16 cellular contexts compared by ENCODE assay signal in the genomic region with DNA sequence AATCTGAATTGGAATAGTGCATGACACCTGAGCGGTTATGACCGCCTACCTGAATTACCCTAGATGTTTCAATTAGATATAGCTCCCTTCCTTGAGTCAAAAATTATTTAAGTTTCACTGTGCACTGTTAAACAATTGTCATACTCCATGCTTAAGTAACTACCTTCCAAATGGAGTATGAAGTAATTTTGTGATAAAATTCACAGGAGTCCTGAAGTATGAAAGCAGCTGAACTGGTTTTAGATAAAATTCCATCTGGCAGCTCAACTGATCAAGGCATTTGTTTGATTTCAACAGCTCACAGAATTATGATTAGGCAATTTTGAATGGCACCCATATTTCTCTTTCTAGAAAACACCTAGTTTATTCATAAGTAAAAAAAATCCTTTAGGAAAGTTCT. TPM values are rescaled to one million over a fixed set of nuclear protein-coding genes. Genes with fewer than 3 reads are reported as not detected.
A peak's percentile ranks its signal among the peaks of the same experiment; 100 is the strongest.
DNase-seq lines count a peak whose midpoint lies in the region; ATAC-seq and TF ChIP-seq lines count a peak whose summit lies in the region.
"Had no signal": no experiment of that assay in that cellular context is flagged by ENCODE, and none has a peak within 500 bp of the region (broad histone marks: within the 10 kb centered on the region; RNA-seq: fewer than 3 reads in every experiment).

No MANE protein-coding gene starts in this region.

- H3K27me3 ChIP-seq in Panc1 (ENCODE audit: control insufficient read depth, insufficient read depth, low read length): no peaks in the 10 kb centered on the region
- no peaks in the 10 kb centered on the region for H3K27me3 ChIP-seq in lower lobe of right lung (ENCODE audit: low read depth)
- no peaks in the 10 kb centered on the region for H3K27me3 ChIP-seq in stomach
- peaks cover 5% of the 10 kb centered on the region; the same call in 1 of the 2 replicates for H3K27me3 ChIP-seq in H7 (ENCODE audit: control insufficient read depth, insufficient read depth, low read length)
- H3K27me3 ChIP-seq: MG63, SJCRH30 had no signal

- H3K27ac ChIP-seq in Panc1 (ENCODE audit: low read length): no peak overlapping the region
- peak overlapping the region; percentile 12 for H3K27ac ChIP-seq in lower lobe of right lung
- H3K27ac ChIP-seq in stomach: peak overlapping the region; percentile 20 to 86 (median 57)
- H3K27ac ChIP-seq: KMS-11, SJCRH30 had no signal

- POLR2A ChIA-PET in Panc1 (lab: Charles Lee): no interaction called here

- TF ChIP-seq POLR2A in stomach (IDR thresholded peaks at IDR 0.05): no peak

- no peak for ATAC-seq in Panc1
- ATAC-seq in lower lobe of right lung: peak; percentile 74 to 83
- ATAC-seq in GM18858 (IDR thresholded peaks at IDR 0.05; ENCODE audit: unreplicated experiment): no peak
- ATAC-seq: HepG2 had no signal

- H3K36me3 ChIP-seq in Panc1 (ENCODE audit: control insufficient read depth, insufficient read depth, low read length): no peaks in the 10 kb centered on the region
- H3K36me3 ChIP-seq in lower lobe of right lung: no peaks in the 10 kb centered on the region
- H3K36me3 ChIP-seq in stomach: no peaks in the 10 kb centered on the region
- no peaks in the 10 kb centered on the region for H3K36me3 ChIP-seq in H7 (replicated peaks; ENCODE audit: control insufficient read depth, insufficient read depth, low read length)
- H3K36me3 ChIP-seq: MG63, SJCRH30 had no signal

- TF ChIP-seq RAD21 in Ishikawa (IDR thresholded peaks at IDR 0.05; ENCODE audit: low read depth): 0 out of 2 replicates have a peak, but pooled peaks have one; percentile 8

- WGBS in stomach, 5 donors: 34 to 70% (median 41%) methylated on average over 2 of the region's 2 CpGs

- TSS peak; percentile 2 for BruUV-seq in Panc1 (replicated peaks; lab: Mats Ljungman, UMichigan)

- H3K9me3 ChIP-seq in Panc1 (ENCODE audit: control insufficient read depth, insufficient read depth, low read depth, low read length): no peaks in the 10 kb centered on the region
- H3K9me3 ChIP-seq in lower lobe of right lung: no peaks in the 10 kb centered on the region
- no peaks in the 10 kb centered on the region for H3K9me3 ChIP-seq in stomach
- H3K9me3 ChIP-seq: MG63, SJCRH30 had no signal

- TF ChIP-seq CTCF in Panc1 (IDR thresholded peaks at IDR 0.05): no peak
- no peak for TF ChIP-seq CTCF in lower lobe of right lung (IDR thresholded peaks at IDR 0.05)
- no peak for TF ChIP-seq CTCF in stomach (IDR thresholded peaks at IDR 0.05)

- DNase-seq in Panc1 (ENCODE audit: low read depth, low spot score): no peak
- no peak for DNase-seq in lower lobe of right lung
- DNase-seq in stomach: no peak
- DNase-seq in H7: no peak
- no peak for DNase-seq in ureter (ENCODE audit: low spot score)
- DNase-seq: C1 segment of cervical spinal cord, GF-D8, GOT3, MG63, NCI-H1092, NCI-H2081 treated with DMSO at 0.1 percent for 48 hours, SJCRH30 had no signal

- H3K4me1 ChIP-seq in Panc1 (ENCODE audit: control insufficient read depth, insufficient read depth, low read length) (peaks cover 7% of the 10 kb centered on the region), lower lobe of right lung (peaks cover 18% of the 10 kb centered on the region), stomach (peaks cover 0 to 37% (median 19%) of the 10 kb centered on the region in 4 donors)
- H3K4me1 ChIP-seq: SJCRH30 had no signal

- in situ Hi-C loops in Panc1 (cut with HindIII; ENCODE audit: low pct_unique_long_range_greater_than_20kb, low sequenced_read_pairs): no loop called here

- H3K4me3 ChIP-seq in Panc1 (ENCODE audit: low read depth in 2 of 2, low read length in 2 of 2) (no peak overlapping the region), lower lobe of right lung (no peak overlapping the region), stomach (no peak overlapping the region), H7 (ENCODE audit: insufficient read depth, low read depth, low read length) (no peak overlapping the region)
- H3K4me3 ChIP-seq: MG63, SJCRH30 had no signal

- CTCF ChIA-PET in Panc1 (lab: Charles Lee): interaction anchor here (1.3 kb wide), 1 partner anchor 87 kb away, joined by 7 read pairs; no protein-coding TSS in a partner anchor

- TF ChIP-seq EP300 in Ishikawa (IDR thresholded peaks at IDR 0.05; ENCODE audit: borderline replicate concordance) (no peak; the same call in 1 of the 2 replicates), stomach (IDR thresholded peaks at IDR 0.05) (no peak)

- intact Hi-C loops in Panc1 (cut with micrococcal nuclease; ENCODE audit: unreplicated experiment): no loop called here
- intact Hi-C loops in lower lobe of right lung (cut with DNase I): no loop called here
- intact Hi-C loops in stomach (cut with DNase I; ENCODE audit: low total_unique reads): no loop called here

TF ChIP-seq in Ishikawa, 13 proteins besides CTCF, POLR2A, EP300 and RAD21:
- TF ChIP-seq FOXM1 (IDR thresholded peaks at IDR 0.05; ENCODE audit: borderline replicate concordance, low read depth) (peak; percentile 28; the same call in 1 of the 2 replicates), CREB1 (IDR thresholded peaks at IDR 0.05; ENCODE audit: low read depth) (no peak), TAF1 (IDR thresholded peaks at IDR 0.05; ENCODE audit: low read depth) (no peak), ZBTB7A (IDR thresholded peaks at IDR 0.05; ENCODE audit: low read depth) (no peak), YY1 (IDR thresholded peaks at IDR 0.05; ENCODE audit: low read depth) (no peak), TCF12 (IDR thresholded peaks at IDR 0.05; ENCODE audit: low read depth) (no peak), CEBPB (IDR thresholded peaks at IDR 0.05) (peak; percentile 62; the same call in 1 of the 2 replicates), TEAD4 (IDR thresholded peaks at IDR 0.05) (no peak)
- TF ChIP-seq, protein P1, sequence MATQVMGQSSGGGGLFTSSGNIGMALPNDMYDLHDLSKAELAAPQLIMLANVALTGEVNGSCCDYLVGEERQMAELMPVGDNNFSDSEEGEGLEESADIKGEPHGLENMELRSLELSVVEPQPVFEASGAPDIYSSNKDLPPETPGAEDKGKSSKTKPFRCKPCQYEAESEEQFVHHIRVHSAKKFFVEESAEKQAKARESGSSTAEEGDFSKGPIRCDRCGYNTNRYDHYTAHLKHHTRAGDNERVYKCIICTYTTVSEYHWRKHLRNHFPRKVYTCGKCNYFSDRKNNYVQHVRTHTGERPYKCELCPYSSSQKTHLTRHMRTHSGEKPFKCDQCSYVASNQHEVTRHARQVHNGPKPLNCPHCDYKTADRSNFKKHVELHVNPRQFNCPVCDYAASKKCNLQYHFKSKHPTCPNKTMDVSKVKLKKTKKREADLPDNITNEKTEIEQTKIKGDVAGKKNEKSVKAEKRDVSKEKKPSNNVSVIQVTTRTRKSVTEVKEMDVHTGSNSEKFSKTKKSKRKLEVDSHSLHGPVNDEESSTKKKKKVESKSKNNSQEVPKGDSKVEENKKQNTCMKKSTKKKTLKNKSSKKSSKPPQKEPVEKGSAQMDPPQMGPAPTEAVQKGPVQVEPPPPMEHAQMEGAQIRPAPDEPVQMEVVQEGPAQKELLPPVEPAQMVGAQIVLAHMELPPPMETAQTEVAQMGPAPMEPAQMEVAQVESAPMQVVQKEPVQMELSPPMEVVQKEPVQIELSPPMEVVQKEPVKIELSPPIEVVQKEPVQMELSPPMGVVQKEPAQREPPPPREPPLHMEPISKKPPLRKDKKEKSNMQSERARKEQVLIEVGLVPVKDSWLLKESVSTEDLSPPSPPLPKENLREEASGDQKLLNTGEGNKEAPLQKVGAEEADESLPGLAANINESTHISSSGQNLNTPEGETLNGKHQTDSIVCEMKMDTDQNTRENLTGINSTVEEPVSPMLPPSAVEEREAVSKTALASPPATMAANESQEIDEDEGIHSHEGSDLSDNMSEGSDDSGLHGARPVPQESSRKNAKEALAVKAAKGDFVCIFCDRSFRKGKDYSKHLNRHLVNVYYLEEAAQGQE (IDR thresholded peaks at IDR 0.05; ENCODE audit: low read depth): no peak
- TF ChIP-seq, protein P2, sequence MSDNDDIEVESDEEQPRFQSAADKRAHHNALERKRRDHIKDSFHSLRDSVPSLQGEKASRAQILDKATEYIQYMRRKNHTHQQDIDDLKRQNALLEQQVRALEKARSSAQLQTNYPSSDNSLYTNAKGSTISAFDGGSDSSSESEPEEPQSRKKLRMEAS (IDR thresholded peaks at IDR 0.05): 0 out of 2 replicates have a peak, but pooled peaks have one; percentile 24
- TF ChIP-seq, protein P3, sequence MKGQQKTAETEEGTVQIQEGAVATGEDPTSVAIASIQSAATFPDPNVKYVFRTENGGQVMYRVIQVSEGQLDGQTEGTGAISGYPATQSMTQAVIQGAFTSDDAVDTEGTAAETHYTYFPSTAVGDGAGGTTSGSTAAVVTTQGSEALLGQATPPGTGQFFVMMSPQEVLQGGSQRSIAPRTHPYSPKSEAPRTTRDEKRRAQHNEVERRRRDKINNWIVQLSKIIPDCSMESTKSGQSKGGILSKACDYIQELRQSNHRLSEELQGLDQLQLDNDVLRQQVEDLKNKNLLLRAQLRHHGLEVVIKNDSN (IDR thresholded peaks at IDR 0.05): no peak

RNA-seq across cellular contexts. Expression of a gene that starts 19.5 kb away (rescaled TPM):
- total RNA-seq in Panc1 (2021; ENCODE audit: unreplicated experiment): 20.1 TPM
- polyA plus RNA-seq in Panc1 (2012; ENCODE audit: insufficient read length): 9.1 TPM
- total RNA-seq in lower lobe of right lung: 18.8 TPM
- 10 to 100 TPM in 2 of 5 donors, 1 to 10 TPM in 3; 2.2 to 15.1 (median 2.9) TPM for total RNA-seq in stomach
- polyA plus RNA-seq in stomach: 1 to 10 TPM in 2 of 3 donors, under 1 TPM in 1; 0.80 to 8.1 (median 2.3) TPM
- 14.0 and 24.7 TPM in 2 replicates for total RNA-seq in H7 (2014; rRNA removed; shearing (Covaris generic))
- 10.2 TPM for total RNA-seq in ureter
- total RNA-seq: HepG2 had no signal
- polyA plus RNA-seq: HepG2 had no signal

Comparison
In these comparisons a context has a peak if more than half of its experiments do, and no peak if none do; other contexts are left out.
1. ATAC-seq: peak in lower lobe of right lung (2 of 2); none in Panc1 (single experiment) and GM18858 (single experiment).